Comparison of ENCODE assay signal across 8 cellular contexts in the genomic region with DNA sequence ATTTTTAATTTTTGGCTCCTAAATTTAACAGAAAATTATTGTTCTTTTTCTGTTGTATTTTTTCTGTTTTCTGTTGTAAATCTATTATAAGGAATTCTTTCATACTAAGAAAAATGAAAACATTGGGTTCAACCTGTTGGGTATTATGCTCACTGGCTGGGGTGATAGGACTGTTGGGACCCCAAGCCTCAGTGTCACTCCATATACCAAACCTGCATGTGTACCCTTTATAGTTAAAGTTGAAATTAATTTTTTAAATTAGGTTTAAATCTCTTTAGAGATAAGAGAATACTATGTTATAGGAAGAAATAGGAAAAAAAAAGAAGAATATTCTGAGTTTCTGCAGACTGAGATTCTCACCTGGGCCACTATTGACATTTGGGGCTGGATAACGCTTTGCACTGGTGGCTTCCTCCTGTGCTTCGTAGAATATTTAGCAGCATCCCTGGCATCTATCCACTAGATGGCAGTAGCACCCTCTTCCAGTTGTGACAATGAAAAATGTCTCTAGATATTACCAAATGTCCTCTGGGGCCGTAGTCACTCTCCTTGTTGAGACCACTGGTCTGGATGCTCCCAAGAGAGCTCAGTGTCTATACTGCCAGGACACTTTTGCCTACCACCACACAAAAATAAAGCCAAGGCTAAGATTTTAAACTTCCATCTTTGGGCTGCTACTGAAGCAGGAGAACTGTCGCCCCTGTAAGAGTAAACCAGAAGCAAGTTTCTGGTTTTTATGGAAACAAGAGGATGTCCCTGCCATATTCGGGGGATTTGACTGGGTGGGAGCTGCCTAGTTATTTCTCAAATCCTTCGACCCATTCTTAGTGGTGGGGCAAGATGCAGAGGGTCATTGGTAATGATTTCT. TPM values are rescaled to one million over a fixed set of nuclear protein-coding genes. Genes with fewer than 3 reads are reported as not detected.
A peak's percentile ranks its signal among the peaks of the same experiment; 100 is the strongest.
DNase-seq lines count a peak whose midpoint lies in the region; ATAC-seq and TF ChIP-seq lines count a peak whose summit lies in the region.

No MANE protein-coding gene starts in this region.

- no peaks in the 10 kb centered on the region for H3K9me3 Mint-ChIP-seq in activated naive CD8-positive, alpha-beta T cell treated with anti-CD3 and anti-CD28 coated beads for 36 hours

- peak; percentile 49 for DNase-seq in DND-41
- peak; percentile 28 for DNase-seq in LoVo (ENCODE audit: low spot score)
- DNase-seq in SKM-1 treated with dmso at 0.1 percent for 144 hours (lab: John Stamatoyannopoulos, UW; ENCODE audit: unreplicated experiment): peak; percentile 9
- peak; percentile 27 for DNase-seq in activated naive CD8-positive, alpha-beta T cell treated with anti-CD3 and anti-CD28 coated beads for 36 hours
- DNase-seq in heart right ventricle: peak in 1 of 2 donors; percentile 39
- no peak for DNase-seq in sciatic nerve (ENCODE audit: low spot score)

- H3K36me3 Mint-ChIP-seq in activated naive CD8-positive, alpha-beta T cell treated with anti-CD3 and anti-CD28 coated beads for 36 hours: peaks cover 6% of the 10 kb centered on the region

- H3K36me3 ChIP-seq in DND-41 (ENCODE audit: insufficient read depth, low read length) (peaks cover 8% of the 10 kb centered on the region; the same call in 1 of the 2 replicates), heart right ventricle (peaks cover 0 to 40% (median 0%) of the 10 kb centered on the region in 9 donors)

- TF ChIP-seq CTCF in DND-41 (IDR thresholded peaks at IDR 0.05; ENCODE audit: borderline replicate concordance, extremely low read depth, low read length, poor library complexity, severe bottlenecking) (peak; percentile 75), heart right ventricle (IDR thresholded peaks at IDR 0.05) (peak; percentile 31 to 86 (median 68))

- intact Hi-C loops in heart right ventricle (cut with DNase I): loop anchor here in 3 of 10 donors (5.0 to 10.0 kb wide), 5 partner anchors 48 to 1008 kb away; partner anchors contain the start of genes CA5B (in 2 of the 3) and ZRSR2 (in 1 of the 3)
- intact Hi-C loops in sciatic nerve (cut with DNase I): no loop called here

- no peak overlapping the region for H3K4me3 Mint-ChIP-seq in activated naive CD8-positive, alpha-beta T cell treated with anti-CD3 and anti-CD28 coated beads for 36 hours

- H3K9me3 ChIP-seq in DND-41 (ENCODE audit: insufficient read depth, low read length, severe bottlenecking) (no peaks in the 10 kb centered on the region), heart right ventricle (no peaks in the 10 kb centered on the region)

- H3K9ac ChIP-seq in DND-41 (ENCODE audit: low read depth, low read length): no peak overlapping the region

- ATAC-seq in DND-41 (ENCODE audit: insufficient read depth, low read depth): peak; percentile 85
- ATAC-seq in GM21619 (IDR thresholded peaks at IDR 0.05; ENCODE audit: unreplicated experiment): peak; percentile 86
- peak; percentile 46 to 79 (median 68) for ATAC-seq in heart right ventricle
- ATAC-seq in sciatic nerve: peak; percentile 81
- ATAC-seq in HG03457 (IDR thresholded peaks at IDR 0.05; ENCODE audit: unreplicated experiment): no peak

- no peak overlapping the region for H2AFZ ChIP-seq in DND-41 (ENCODE audit: low read depth, low read length)

- H3K27ac ChIP-seq in DND-41 (ENCODE audit: low read length) (no peak overlapping the region), heart right ventricle (no peak overlapping the region)

- peaks cover 4% of the 10 kb centered on the region for H3K4me1 Mint-ChIP-seq in activated naive CD8-positive, alpha-beta T cell treated with anti-CD3 and anti-CD28 coated beads for 36 hours

- peaks cover 24% of the 10 kb centered on the region for H3K79me2 ChIP-seq in DND-41 (ENCODE audit: insufficient read depth, low read length)

- no peaks in the 10 kb centered on the region for H3K4me1 ChIP-seq in DND-41 (ENCODE audit: insufficient read depth, low read length)
- peaks cover 0 to 10% (median 0%) of the 10 kb centered on the region in 9 donors for H3K4me1 ChIP-seq in heart right ventricle

- WGBS in heart right ventricle, 2 donors: 34 to 44% methylated on average over 6 of the region's 6 CpGs

- peaks cover 15% of the 10 kb centered on the region; the same call in 1 of the 2 replicates for H4K20me1 ChIP-seq in DND-41 (ENCODE audit: insufficient read depth, low read length)

- H3K27me3 Mint-ChIP-seq in activated naive CD8-positive, alpha-beta T cell treated with anti-CD3 and anti-CD28 coated beads for 36 hours: no peaks in the 10 kb centered on the region

- no peak overlapping the region for H3K4me2 ChIP-seq in DND-41 (ENCODE audit: insufficient read depth, low read length)

- H3K27ac Mint-ChIP-seq in activated naive CD8-positive, alpha-beta T cell treated with anti-CD3 and anti-CD28 coated beads for 36 hours: no peak overlapping the region

- H3K27me3 ChIP-seq in DND-41 (ENCODE audit: insufficient read depth, low read length, poor library complexity): no peaks in the 10 kb centered on the region
- H3K27me3 ChIP-seq in heart right ventricle: no peaks in the 10 kb centered on the region

- no peak overlapping the region for H3K4me3 ChIP-seq in DND-41 (ENCODE audit: low read depth in 1 of 2, low read length in 2 of 2)
- no peak overlapping the region for H3K4me3 ChIP-seq in heart right ventricle

RNA-seq across cellular contexts. Expression of gene CLTRN, which starts 22.4 kb away (rescaled TPM):
- total RNA-seq in activated naive CD8-positive, alpha-beta T cell treated with anti-CD3 and anti-CD28 coated beads for 36 hours: under 1 TPM; 0.52 to 0.80 TPM
- 1 to 10 TPM in 2 of 10 donors, under 1 TPM in 8; 0.17 to 1.4 (median 0.86) TPM for total RNA-seq in heart right ventricle
- polyA plus RNA-seq in heart right ventricle: 1 to 10 TPM in 1 of 2 donors, under 1 TPM in 1; 0.07 to 2.4 TPM
- total RNA-seq in sciatic nerve: 0.45 TPM

RNA-seq across cellular contexts. Expression of gene CA5B, which starts 51.0 kb away (rescaled TPM):
- 1 to 10 TPM; 5.4 to 5.9 TPM for total RNA-seq in activated naive CD8-positive, alpha-beta T cell treated with anti-CD3 and anti-CD28 coated beads for 36 hours
- 1 to 10 TPM; 2.4 to 4.9 (median 3.3) TPM for total RNA-seq in heart right ventricle
- polyA plus RNA-seq in heart right ventricle: 1 to 10 TPM in 1 of 2 donors, under 1 TPM in 1; 0.77 to 1.8 TPM
- 35.9 TPM for total RNA-seq in sciatic nerve
